In the genomic region with DNA sequence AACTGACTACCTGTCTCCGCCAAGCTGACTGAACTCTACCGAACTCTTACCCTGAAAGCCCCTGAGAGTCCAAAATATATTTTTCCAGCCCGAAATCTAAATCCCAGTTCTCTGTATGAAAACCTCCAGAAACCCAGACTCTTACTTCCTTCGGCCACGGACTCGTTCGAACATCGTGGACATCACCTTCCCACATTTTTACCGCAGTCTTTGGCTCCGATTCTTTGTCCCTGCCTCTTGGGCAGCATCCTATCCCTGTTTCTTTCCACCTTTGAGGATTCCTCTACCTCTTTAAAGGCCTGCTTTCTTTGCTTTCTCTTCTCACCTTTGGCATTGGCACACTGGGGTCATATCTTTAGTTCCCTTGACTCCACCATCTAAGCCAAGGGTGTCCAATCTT, we compare ENCODE assay signal across 8 cellular contexts. TPM values are rescaled to one million over a fixed set of nuclear protein-coding genes. Genes with fewer than 3 reads are reported as not detected.
A peak's percentile ranks its signal among the peaks of the same experiment; 100 is the strongest.
DNase-seq lines count a peak whose midpoint lies in the region; ATAC-seq, FAIRE-seq and TF ChIP-seq lines count a peak whose summit lies in the region.

No MANE protein-coding gene starts in this region.

- 15 to 24% methylated on average over 10 of the region's 10 CpGs for WGBS in heart right ventricle, 2 donors
- WGBS in lung, 2 donors: 22 to 30% methylated on average over 10 of the region's 10 CpGs

- no peaks in the 10 kb centered on the region for H3K27me3 ChIP-seq in heart right ventricle
- H3K27me3 ChIP-seq in lung (ENCODE audit: control insufficient read depth, insufficient read depth): no peaks in the 10 kb centered on the region

- no peak for FAIRE-seq in urothelium cell line (lab: Jason Lieb, UNC)

- intact Hi-C loops in heart right ventricle (cut with DNase I) (loop anchor here in 7 of 10 donors (5.0 to 10.0 kb wide), 3 partner anchors 59 to 61 kb away; no protein-coding TSS in a partner anchor), Right ventricle myocardium superior (cut with DNase I) (loop anchor here (10.0 kb wide), 1 partner anchor 59 kb away; no protein-coding TSS in a partner anchor)

- no peak for TF ChIP-seq CTCF in heart right ventricle (IDR thresholded peaks at IDR 0.05)
- no peak for TF ChIP-seq CTCF in astrocyte of the spinal cord (IDR thresholded peaks at IDR 0.05; ENCODE audit: low read depth, low read length)
- TF ChIP-seq CTCF in lung (IDR thresholded peaks at IDR 0.05; ENCODE audit: control extremely low read depth, extremely low read depth): no peak
- TF ChIP-seq CTCF in GM13977 (IDR thresholded peaks at IDR 0.05; ENCODE audit: extremely low read depth, insufficient read depth, missing control alignments): no peak

- H3K9me3 ChIP-seq in heart right ventricle (no peaks in the 10 kb centered on the region), lung (ENCODE audit: control insufficient read depth in 2 of 2, insufficient read depth in 1 of 2, low read length in 1 of 2) (no peaks in the 10 kb centered on the region)

- in situ Hi-C loops in astrocyte of the spinal cord (cut with HindIII; ENCODE audit: low sequenced_read_pairs): no loop called here
- in situ Hi-C loops in GM13977 (cut with MboI; ENCODE audit: low pct_unique_long_range_greater_than_20kb, low sequenced_read_pairs, unreplicated experiment): no loop called here

- DNase-seq in heart right ventricle (no peak), Right ventricle myocardium superior (no peak), astrocyte of the spinal cord (ENCODE audit: low read depth, low spot score) (no peak), lung (ENCODE audit: low spot score) (no peak), urothelium cell line (ENCODE audit: low spot score) (peak; percentile 9), GM13977 (ENCODE audit: low spot score) (no peak), putamen (ENCODE audit: low spot score) (no peak)
- DNase-seq in activated CD4-positive, CD25-positive, alpha-beta regulatory T cell (lab: John Stamatoyannopoulos, UW): no peak

- peaks cover 2 to 59% (median 52%) of the 10 kb centered on the region in 9 donors for H3K4me1 ChIP-seq in heart right ventricle
- H3K4me1 ChIP-seq in lung (ENCODE audit: control insufficient read depth in 2 of 2, insufficient read depth in 2 of 2, low read length in 2 of 2): peaks cover 8 to 16% of the 10 kb centered on the region in 2 donors

- H3K36me3 ChIP-seq in heart right ventricle: no peaks in the 10 kb centered on the region
- no peaks in the 10 kb centered on the region for H3K36me3 ChIP-seq in lung (ENCODE audit: control insufficient read depth in 2 of 2, insufficient read depth in 2 of 2, low read length in 2 of 2)

- H3K27ac ChIP-seq in heart right ventricle (peak overlapping the region; percentile 92 to 99 (median 98)), lung (ENCODE audit: low read depth in 1 of 2, low read length in 1 of 2) (peak overlapping the region; percentile 98 to 99)

- H3K4me3 ChIP-seq in heart right ventricle (peak overlapping the region; percentile 70 to 96 (median 88)), astrocyte of the spinal cord (ENCODE audit: low read depth, low read length) (peak overlapping the region; percentile 83), lung (peak overlapping the region; percentile 84)

- peak in 1 of 8 donors; percentile 3 for ATAC-seq in heart right ventricle
- no peak for ATAC-seq in Right ventricle myocardium superior (ENCODE audit: poor library complexity)
- no peak for ATAC-seq in lung (ENCODE audit: insufficient read depth, low FRiP score)

RNA-seq across cellular contexts. Expression of a gene that starts 0.9 kb away (rescaled TPM):
- total RNA-seq in heart right ventricle (10 to 100 TPM; 31.4 to 49.7 (median 42.5) TPM), Right ventricle myocardium superior (32.9 TPM), lung (10 to 100 TPM; 36.7 to 77.8 TPM)
- polyA plus RNA-seq in heart right ventricle (10 to 100 TPM in 1 of 2 donors, 1 to 10 TPM in 1; 7.1 to 13.4 TPM), lung (10 to 100 TPM in 1 of 2 donors, 1 to 10 TPM in 1; 7.8 to 10.6 TPM)
